In the genomic region with DNA sequence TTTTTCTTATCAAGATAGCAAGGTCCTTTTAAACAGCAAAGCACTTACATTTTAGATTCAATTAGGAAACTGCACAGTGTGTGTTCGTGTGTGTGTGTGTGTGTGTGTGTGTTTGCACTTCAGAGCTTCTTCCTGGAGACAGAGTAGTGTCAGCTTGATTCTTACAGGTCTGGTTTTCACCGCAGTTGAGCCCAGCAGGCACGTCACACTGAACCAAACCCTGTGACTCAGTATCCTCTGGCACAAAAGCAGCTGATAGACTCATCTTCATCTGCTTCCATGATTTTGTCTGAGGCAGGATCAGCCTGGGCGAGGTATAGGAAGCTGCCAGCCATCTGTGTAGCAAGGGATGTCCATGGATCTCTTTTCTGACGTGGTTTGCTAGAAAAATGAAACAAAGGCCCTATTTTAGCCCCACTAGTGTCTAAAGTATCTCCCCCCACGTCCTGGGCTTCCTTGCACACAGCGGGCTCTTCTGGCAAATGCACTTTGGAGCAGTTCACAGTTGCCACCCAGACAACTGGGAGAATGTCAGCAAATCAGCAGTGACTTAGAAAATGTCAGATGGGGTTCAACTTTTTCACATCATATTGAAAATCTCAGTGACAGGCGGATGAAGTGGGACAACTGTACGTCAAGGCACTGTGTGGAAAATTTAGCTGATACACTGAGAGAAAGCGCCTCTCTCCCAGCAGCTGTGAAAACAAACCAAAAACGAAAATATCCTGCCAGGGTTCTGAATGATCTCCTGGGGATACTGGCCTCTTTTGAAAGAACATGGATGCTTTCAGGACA, we compare ENCODE assay signal across 12 cellular contexts.
DNase-seq lines count a peak whose midpoint lies in the region; ATAC-seq and TF ChIP-seq lines count a peak whose summit lies in the region.
"Had no signal": no experiment of that assay in that cellular context is flagged by ENCODE, and none has a peak within 500 bp of the region (broad histone marks: within the 10 kb centered on the region; RNA-seq: fewer than 3 reads in every experiment).

No MANE protein-coding gene starts in this region.

- ATAC-seq in heart left ventricle: peak; percentile 35 to 85 (median 74)
- ATAC-seq in HG03565 (IDR thresholded peaks at IDR 0.05; ENCODE audit: unreplicated experiment): no peak

- H3K4me1 ChIP-seq in ascending aorta (peaks cover 0 to 16% of the 10 kb centered on the region in 2 donors), heart left ventricle (peaks cover 0 to 38% (median 18%) of the 10 kb centered on the region in 12 donors)

- TF ChIP-seq CTCF in ascending aorta (IDR thresholded peaks at IDR 0.05) (no peak), heart left ventricle (IDR thresholded peaks at IDR 0.05) (peak in 1 of 12 donors; percentile 9)

- H3K36me3 ChIP-seq in ascending aorta: no peaks in the 10 kb centered on the region
- H3K36me3 ChIP-seq in heart left ventricle: no peaks in the 10 kb centered on the region
- H3K36me3 ChIP-seq: transverse colon had no signal

- H3K4me3 ChIP-seq in ascending aorta (no peak overlapping the region), heart left ventricle (no peak overlapping the region)
- H3K4me3 ChIP-seq: transverse colon had no signal

- no peaks in the 10 kb centered on the region for H3K9me3 ChIP-seq in ascending aorta
- H3K9me3 ChIP-seq in heart left ventricle: peaks cover 0 to 5% (median 0%) of the 10 kb centered on the region in 12 donors
- H3K9me3 ChIP-seq: transverse colon had no signal

- DNase-seq in EH (ENCODE audit: low read depth) (peak; percentile 14), ascending aorta (ENCODE audit: low spot score in 2 of 2) (no peak), heart left ventricle (peak in 3 of 5 donors; percentile 35 to 50 (median 41)), putamen (ENCODE audit: low spot score) (peak; percentile 46), NCI-H446 treated with DMSO at 0.1 percent for 48 hours (lab: John Stamatoyannopoulos, UW) (no peak), hippocampal formation (lab: John Stamatoyannopoulos, UW) (no peak)
- DNase-seq in activated CD4-positive, alpha-beta T cell treated with anti-CD3 and anti-CD28 coated beads for 1 hour: no peak
- DNase-seq: NCI-H1105 treated with DMSO at 0.1 percent for 48 hours; NCI-H526 treated with DMSO at 0.1 percent for 48 hours; stimulated activated CD4-positive, alpha-beta T cell treated with anti-CD3 and anti-CD28 coated beads, Interleukin-12 subunit alpha, Interleukin-12 subunit beta, amount 100 ng/mL, for 4 hours; transverse colon had no signal

- TF ChIP-seq POLR2A in heart left ventricle (IDR thresholded peaks at IDR 0.05): no peak

- H3K27ac ChIP-seq in ascending aorta (peak overlapping the region; percentile 68 to 71), heart left ventricle (peak overlapping the region; percentile 60 to 93 (median 72))
- H3K27ac ChIP-seq: transverse colon had no signal

- intact Hi-C loops in ascending aorta (cut with DNase I): no loop called here
- intact Hi-C loops in heart left ventricle (cut with DNase I): loop anchor here in 2 of 10 donors (2.0 to 10.0 kb wide), 2 partner anchors 20 to 130 kb away; no protein-coding TSS in a partner anchor

- H3K27me3 ChIP-seq in ascending aorta (no peaks in the 10 kb centered on the region), heart left ventricle (no peaks in the 10 kb centered on the region)
- H3K27me3 ChIP-seq: transverse colon had no signal

- WGBS in heart left ventricle, 4 donors: 53 to 63% (median 56%) methylated on average over 11 of the region's 11 CpGs

Comparison
In these comparisons a context has a peak if more than half of its experiments do, and no peak if none do; other contexts are left out.
1. DNase-seq: peak in EH (single experiment), heart left ventricle (3 of 5) and putamen (single experiment); none in ascending aorta (0 of 2), activated CD4-positive, alpha-beta T cell treated with anti-CD3 and anti-CD28 coated beads for 1 hour (single experiment), NCI-H446 treated with DMSO at 0.1 percent for 48 hours (single experiment) and hippocampal formation (0 of 2).